Comparison of ENCODE assay signal across 24 cellular contexts in genomic region chr2:180110469-180110868, GRCh38.
"Had no signal": no experiment of that assay in that cellular context is flagged by ENCODE, and none has a peak within 500 bp of the region (broad histone marks: within the 10 kb centered on the region; RNA-seq: fewer than 3 reads in every experiment).

No MANE protein-coding gene starts in this region.

- ATAC-seq: effector memory CD8-positive, alpha-beta T cell; esophagus mucosa; gastroesophageal sphincter; heart left ventricle; left lobe of liver; natural killer cell; psoas muscle; right cardiac atrium; stimulated activated effector memory CD8-positive, alpha-beta T cell treated with anti-CD3 and anti-CD28 coated beads, Interleukin-12 subunit alpha, Interleukin-12 subunit beta, amount 100 ng/mL, for 72 hours had no signal

- FAIRE-seq: endometrium, kidney had no signal

- H3K4me3 ChIP-seq: gastroesophageal sphincter, heart left ventricle, hepatocyte, lung, ovary, psoas muscle, sigmoid colon, testis, tibial artery had no signal

- DNase-seq: cortex of kidney; effector memory CD8-positive, alpha-beta T cell; foreskin keratinocyte; heart left ventricle; kidney; natural killer cell; occipital lobe; ovary; posterior cingulate gyrus; psoas muscle; right cardiac atrium; sigmoid colon; stimulated activated CD4-positive, alpha-beta T cell treated with anti-CD3 and anti-CD28 coated beads, Interleukin-2, amount 100 ng/mL, for 24 hours; stimulated activated CD4-positive, alpha-beta T cell treated with anti-CD3 and anti-CD28 coated beads, Interleukin-4, amount 100 ng/mL, for 24 hours; stimulated activated naive CD4-positive, alpha-beta T cell treated with Interleukin-2 at 50 U/mL for 16 hours; testis; tibial artery had no signal
